ENCODE assay signal across 8 cellular contexts in genomic region chr11:111541209-111542061, GRCh38. TPM values are rescaled to one million over a fixed set of nuclear protein-coding genes. Genes with fewer than 3 reads are reported as not detected.
DNase-seq lines count a peak whose midpoint lies in the region; ATAC-seq and TF ChIP-seq lines count a peak whose summit lies in the region.

No MANE protein-coding gene starts in this region.

- H3K4me1 ChIP-seq in endodermal cell (ENCODE audit: control insufficient read depth, insufficient read depth, low read length) (no peaks in the 10 kb centered on the region), tibial artery (peaks cover 0 to 26% (median 7%) of the 10 kb centered on the region in 4 donors)

- H3K4me3 Mint-ChIP-seq in endodermal cell (peak overlapping the region; percentile 58), memory B cell (peak overlapping the region; percentile 78)

- H3K36me3 ChIP-seq in SK-N-MC (ENCODE audit: insufficient read depth, low read length) (no peaks in the 10 kb centered on the region; the same call in 1 of the 2 replicates), endodermal cell (ENCODE audit: control insufficient read depth, insufficient read depth, low read length) (no peaks in the 10 kb centered on the region), tibial artery (peaks cover 0 to 22% (median 0%) of the 10 kb centered on the region in 3 donors)

- H3K27me3 ChIP-seq in endodermal cell (ENCODE audit: control insufficient read depth, insufficient read depth, low read length, poor library complexity, severe bottlenecking): peaks cover 96% of the 10 kb centered on the region
- no peaks in the 10 kb centered on the region for H3K27me3 ChIP-seq in tibial artery

- H3K27ac Mint-ChIP-seq in endodermal cell (no peak overlapping the region), memory B cell (no peak overlapping the region)

- H3K9ac ChIP-seq in SK-N-MC (ENCODE audit: insufficient read length): peak overlapping the region; percentile 54
- H3K9ac ChIP-seq in endodermal cell (ENCODE audit: extremely low read depth, low read length, poor library complexity, severe bottlenecking): peak overlapping the region; percentile 17

- TF ChIP-seq CTCF in endodermal cell (conservative IDR thresholded peaks at IDR 0.05) (no peak), tibial artery (IDR thresholded peaks at IDR 0.05) (no peak)

- 5 to 12% methylated on average over 18 to 42 of the region's 42 CpGs for WGBS in endodermal cell (ENCODE audit: insufficient coverage in 1 of 2, insufficient read length in 1 of 2), 2 experiments

- H3K4me3 ChIP-seq in SK-N-MC (peak overlapping the region; percentile 81), endodermal cell (ENCODE audit: low read length) (peak overlapping the region; percentile 77), tibial artery (peak overlapping the region; percentile 69 to 74)

- H3K36me3 Mint-ChIP-seq in endodermal cell (ENCODE audit: low read depth): no peaks in the 10 kb centered on the region
- no peaks in the 10 kb centered on the region for H3K36me3 Mint-ChIP-seq in memory B cell

- H3K4me1 Mint-ChIP-seq in endodermal cell (peaks cover 21% of the 10 kb centered on the region), memory B cell (peaks cover 6% of the 10 kb centered on the region)

- peak; percentile 21 for ATAC-seq in memory B cell (ENCODE audit: low read depth)

- no peak overlapping the region for H3K27ac ChIP-seq in SK-N-MC
- H3K27ac ChIP-seq in endodermal cell (ENCODE audit: low read depth, low read length): no peak overlapping the region
- H3K27ac ChIP-seq in tibial artery: peak overlapping the region; percentile 76 to 78

- peak; percentile 98 for DNase-seq in EL
- DNase-seq in SK-N-MC (ENCODE audit: low read depth, low spot score): no peak
- DNase-seq in endodermal cell: peak; percentile 80
- no peak for DNase-seq in memory B cell (ENCODE audit: low spot score in 2 of 2)
- DNase-seq in tibial artery: peak; percentile 48 to 72
- no peak for DNase-seq in LoVo (ENCODE audit: low spot score)
- no peak for DNase-seq in NCI-H2107 (lab: John Stamatoyannopoulos, UW)
- no peak for DNase-seq in DMS79 treated with DMSO at 0.1 percent for 48 hours (lab: John Stamatoyannopoulos, UW)

- H3K9me3 ChIP-seq in SK-N-MC (ENCODE audit: low read depth, low read length) (no peaks in the 10 kb centered on the region), endodermal cell (ENCODE audit: control insufficient read depth, low read length) (peaks cover 6% of the 10 kb centered on the region), tibial artery (no peaks in the 10 kb centered on the region)

- H3K27me3 Mint-ChIP-seq in endodermal cell (ENCODE audit: insufficient read depth): peaks cover 92% of the 10 kb centered on the region
- peaks cover 30% of the 10 kb centered on the region for H3K27me3 Mint-ChIP-seq in memory B cell

- intact Hi-C loops in tibial artery (cut with DNase I; ENCODE audit: low total_unique reads): no loop called here

- H3K9me3 Mint-ChIP-seq in endodermal cell: no peaks in the 10 kb centered on the region
- no peaks in the 10 kb centered on the region for H3K9me3 Mint-ChIP-seq in memory B cell

RNA-seq across cellular contexts. Expression of gene LAYN, which starts 0.9 kb away (rescaled TPM):
- total RNA-seq in endodermal cell: 1 to 10 TPM; 1.1 to 1.5 TPM
- polyA plus RNA-seq in endodermal cell (2013, experiment 1 of 2): 3.4 TPM
- polyA plus RNA-seq in endodermal cell (2013, experiment 2 of 2): 1.6 TPM

RNA-seq across cellular contexts. Expression of gene HOATZ, which starts 26.9 kb away (rescaled TPM):
- total RNA-seq in endodermal cell: under 1 TPM in 1 of 2 donors, not detected in 1; 0.89 TPM
- 0.36 TPM for polyA plus RNA-seq in endodermal cell (2013, experiment 1 of 2)
- polyA plus RNA-seq in endodermal cell (2013, experiment 2 of 2): 0.41 TPM

RNA-seq across cellular contexts. Expression of gene BTG4, which starts 29.2 kb away (rescaled TPM):
- total RNA-seq in endodermal cell: not detected
- polyA plus RNA-seq in endodermal cell (2013, experiment 1 of 2): not detected
- polyA plus RNA-seq in endodermal cell (2013, experiment 2 of 2): not detected

Comparison
In these comparisons a context has a peak if more than half of its experiments do, and no peak if none do; other contexts are left out.
1. DNase-seq: peak in EL (single experiment), endodermal cell (single experiment) and tibial artery (2 of 2); none in SK-N-MC (single experiment), memory B cell (0 of 2), LoVo (single experiment), NCI-H2107 (single experiment) and DMS79 treated with DMSO at 0.1 percent for 48 hours (single experiment).
2. H3K27ac ChIP-seq: peak in tibial artery (2 of 2); none in SK-N-MC (single experiment) and endodermal cell (single experiment).
3. Peak in every context shown above with its lines, with median percentiles within 50 percentile points of each other: H3K4me3 ChIP-seq.